8 cellular contexts compared by ENCODE assay signal in the genomic region with DNA sequence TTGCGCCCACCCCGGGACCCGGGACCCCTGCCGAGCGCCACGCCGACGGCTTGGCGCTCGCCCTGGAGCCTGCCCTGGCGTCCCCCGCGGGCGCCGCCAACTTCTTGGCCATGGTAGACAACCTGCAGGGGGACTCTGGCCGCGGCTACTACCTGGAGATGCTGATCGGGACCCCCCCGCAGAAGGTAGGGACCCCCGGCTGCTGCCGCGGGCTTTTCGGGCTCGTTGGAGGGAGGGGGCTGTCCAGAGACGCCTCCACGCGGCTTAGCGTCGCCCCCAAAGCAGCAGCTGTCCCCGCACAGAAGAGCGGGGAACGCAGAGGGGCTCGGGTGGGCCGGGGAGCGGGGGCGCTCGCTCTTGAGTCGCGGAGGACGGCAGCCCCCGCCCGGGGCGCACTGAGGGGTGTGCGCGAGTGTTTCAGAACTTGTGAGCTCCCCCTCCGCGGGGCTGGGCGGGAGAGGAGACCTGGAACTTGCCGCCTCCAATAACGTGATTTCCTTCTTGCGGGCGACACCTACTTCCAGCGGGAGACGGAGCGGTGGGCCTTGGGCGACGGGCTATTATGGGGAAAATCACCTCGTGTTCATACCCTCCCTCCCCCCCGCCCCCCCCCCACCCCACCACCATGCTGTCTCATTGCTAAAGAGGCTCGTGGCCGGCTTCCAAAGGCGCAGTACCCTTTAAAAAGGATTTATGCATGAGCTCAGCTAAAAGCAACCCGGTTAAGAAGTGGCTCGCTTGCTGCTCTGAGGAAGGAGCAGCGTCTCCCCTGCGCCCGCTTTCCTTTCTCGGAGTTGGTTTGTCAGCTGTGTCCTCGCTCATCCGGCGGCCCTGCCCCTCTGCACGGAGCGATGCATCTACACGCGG. TPM values are rescaled to one million over a fixed set of nuclear protein-coding genes. Genes with fewer than 3 reads are reported as not detected.
DNase-seq lines count a peak whose midpoint lies in the region; FAIRE-seq and TF ChIP-seq lines count a peak whose summit lies in the region.

No MANE protein-coding gene starts in this region.

- CTCF ChIA-PET in H1 (lab: Charles Lee; ENCODE audit: partially characterized antibody), result interaction anchor here (0.7 to 7.0 kb wide), 10 partner anchors 10 to 367 kb away, joined by 3 to 81 read pairs (median 4); no protein-coding TSS in a partner anchor

- H3K23me2 ChIP-seq in H1 (ENCODE audit: low read depth, low read length), result peaks cover 12% of the 10 kb centered on the region; the same call in 1 of the 2 replicates

- H3K9ac ChIP-seq in H1 (replicated peaks in 1 of 4; ENCODE audit: extremely low read depth in 1 of 4, low read depth in 3 of 4, low read length in 3 of 4), result peak overlapping the region in 1 of 4 experiments; percentile 66; a peak in 1 of 7 replicates

- no peak overlapping the region for H3K23ac ChIP-seq in H1 (ENCODE audit: insufficient read length)

- TF ChIP-seq POLR2A in GM12891 (IDR thresholded peaks at IDR 0.05; ENCODE audit: low read depth, low read length) (no peak), H1 (IDR thresholded peaks at IDR 0.05; ENCODE audit: control extremely low read depth in 1 of 2, low read depth in 2 of 2, low read length in 2 of 2) (no peak), lower leg skin (IDR thresholded peaks at IDR 0.05) (no peak)

- no peak overlapping the region for H3K4ac ChIP-seq in H1 (replicated peaks; ENCODE audit: insufficient read length, low read depth, low read length)

- H3K27me3 ChIP-seq in H1 (replicated peaks in 1 of 4; ENCODE audit: control insufficient read depth in 3 of 4, extremely low read depth in 1 of 4, insufficient read depth in 3 of 4, low read length in 3 of 4), result peaks cover 0 to 31% (median 22%) of the 10 kb centered on the region in 4 experiments; a peak in 6 of 7 replicates

- FAIRE-seq in GM12891 (lab: Jason Lieb, UNC), result no peak
- no peak for FAIRE-seq in H1 (lab: Jason Lieb, UNC)

- H3K27ac ChIP-seq in H1 (ENCODE audit: low read depth, low read length), result no peak overlapping the region

- 2% methylated on average over 23 of the region's 75 CpGs; no CpG with 5 or more reads in 1 of the 2 experiments for WGBS in H1 (ENCODE audit: extremely low coverage in 1 of 2, insufficient coverage in 1 of 2, insufficient read length in 1 of 2, insufficient replicate concordance in 2 of 2, low coverage in 1 of 2, low lambda C conversion rate in 2 of 2, missing lambda C conversion rate in 1 of 2), 2 experiments
- 0% methylated on average over 29 to 31 of the region's 75 CpGs for WGBS in lower leg skin, 2 donors

- TF ChIP-seq CTCF in H1 (IDR thresholded peaks at IDR 0.05; ENCODE audit: control extremely low read depth in 1 of 3, insufficient read depth in 1 of 3, low read depth in 1 of 3, low read length in 3 of 3), result no peak
- TF ChIP-seq CTCF in lower leg skin (IDR thresholded peaks at IDR 0.05), result no peak

- H2BK20ac ChIP-seq in H1 (ENCODE audit: low read length), result no peak overlapping the region

- H3K4me1 ChIP-seq in H1 (replicated peaks in 1 of 4; ENCODE audit: control insufficient read depth in 3 of 4, insufficient read depth in 4 of 4, low read length in 3 of 4), result peaks cover 0 to 7% (median 4%) of the 10 kb centered on the region in 4 experiments; a peak in 4 of 7 replicates

- no peak overlapping the region for H2BK12ac ChIP-seq in H1 (ENCODE audit: low read depth, low read length)

- peak overlapping the region; percentile 41 to 96 (median 49) for H3K4me3 ChIP-seq in H1 (ENCODE audit: extremely low read depth in 1 of 4, insufficient read depth in 2 of 4, low read depth in 3 of 4, low read length in 4 of 4)
- H3K4me3 ChIP-seq in lower leg skin (ENCODE audit: low read depth, poor library complexity, severe bottlenecking), result peak overlapping the region; percentile 66

- H3K9me3 ChIP-seq in H1 (ENCODE audit: insufficient read depth in 2 of 2, low read depth in 1 of 2, low read length in 1 of 2), result no peaks in the 10 kb centered on the region

- H4K8ac ChIP-seq in H1 (ENCODE audit: extremely low read depth, insufficient read depth, low read length), result no peak overlapping the region

- DNase-seq in A172 (ENCODE audit: low spot score) (peak; percentile 57), GM12891 (ENCODE audit: insufficient read length, low spot score) (peak; percentile 26), RKO (ENCODE audit: low spot score) (peak; percentile 75), H1 (ENCODE audit: low read depth in 1 of 2, low spot score in 2 of 2) (peak in 1 of 2 experiments; percentile 63), lower leg skin (ENCODE audit: low spot score in 2 of 2) (peak; percentile 65 to 93), stromal cell of bone marrow (ENCODE audit: low read depth) (peak; percentile 48), HUDEP-2 (lab: John Stamatoyannopoulos, UW; ENCODE audit: unreplicated experiment in 76 of 76) (no peak), cortex of kidney (lab: John Stamatoyannopoulos, UW) (no peak)

- H2BK120ac ChIP-seq in H1 (replicated peaks; ENCODE audit: low read depth, low read length), result no peak overlapping the region

- no peak overlapping the region; the same call in 1 of the 2 replicates for H3K18ac ChIP-seq in H1 (ENCODE audit: extremely low read depth, low read length)

- H2BK5ac ChIP-seq in H1 (ENCODE audit: low read depth, low read length), result no peak overlapping the region

- intact Hi-C loops in lower leg skin (cut with DNase I; ENCODE audit: low total_unique reads), result no loop called here

- no peak overlapping the region for H3K14ac ChIP-seq in H1 (ENCODE audit: insufficient read length)

- no peak overlapping the region for H2BK15ac ChIP-seq in H1 (ENCODE audit: low read length)

- H3K79me2 ChIP-seq in H1 (ENCODE audit: control insufficient read depth in 1 of 2, insufficient read depth in 2 of 2, low read length in 2 of 2), result no peaks in the 10 kb centered on the region

- H4K91ac ChIP-seq in H1 (replicated peaks; ENCODE audit: insufficient read length, low read length), result no peak overlapping the region

- TF ChIP-seq RAD21 in H1 (IDR thresholded peaks at IDR 0.05 in 1 of 2, conservative IDR thresholded peaks at IDR 0.05 in 1 of 2; ENCODE audit: low read depth in 2 of 2, low read length in 2 of 2), result no peak

- H2AFZ ChIP-seq in H1 (ENCODE audit: low read length), result no peak overlapping the region; the same call in 1 of the 2 replicates

- no peak for TF ChIP-seq EP300 in H1 (IDR thresholded peaks at IDR 0.05; ENCODE audit: borderline replicate concordance in 1 of 2, low read depth in 2 of 2, low read length in 2 of 2)

- H4K20me1 ChIP-seq in H1 (replicated peaks in 1 of 2; ENCODE audit: control insufficient read depth in 1 of 2, insufficient read depth in 2 of 2, low read length in 2 of 2), result peaks cover 0 to 4% of the 10 kb centered on the region in 2 experiments

- no peaks in the 10 kb centered on the region for H3K36me3 ChIP-seq in H1 (ENCODE audit: control insufficient read depth in 2 of 4, insufficient read depth in 4 of 4, low read length in 3 of 4)

- no peaks in the 10 kb centered on the region for H3K79me1 ChIP-seq in H1 (ENCODE audit: low read depth, low read length)

- POLR2A ChIA-PET in H1 (lab: Charles Lee; ENCODE audit: partially characterized antibody), result no interaction called here

- H3K4me2 ChIP-seq in H1 (ENCODE audit: insufficient read depth in 1 of 2, low read depth in 2 of 2, low read length in 2 of 2), result peak overlapping the region; percentile 70 to 83

- no peak overlapping the region for H2AK5ac ChIP-seq in H1 (ENCODE audit: low read depth, low read length)

- H3K56ac ChIP-seq in H1 (replicated peaks; ENCODE audit: insufficient read length, low read depth, low read length), result no peak overlapping the region

- H4K5ac ChIP-seq in H1 (ENCODE audit: insufficient read length, low read depth, low read length), result no peak overlapping the region

TF ChIP-seq in GM12891, 5 proteins besides CTCF, POLR2A, EP300 and RAD21:
- TF ChIP-seq TAF1 (IDR thresholded peaks at IDR 0.05; ENCODE audit: low read depth, low read length), result no peak
- TF ChIP-seq SPI1 (IDR thresholded peaks at IDR 0.05; ENCODE audit: low read depth, low read length), result no peak
- no peak for TF ChIP-seq POU2F2 (IDR thresholded peaks at IDR 0.05; ENCODE audit: low read depth, low read length)
- TF ChIP-seq POLR2AphosphoS5 (IDR thresholded peaks at IDR 0.05; ENCODE audit: low read depth, low read length), result no peak
- no peak for TF ChIP-seq PAX5 (IDR thresholded peaks at IDR 0.05; ENCODE audit: insufficient read depth, low read length, severe bottlenecking)
TF ChIP-seq in GM12891: peak in this region for 0.

TF ChIP-seq in H1, 55 proteins besides CTCF, POLR2A, EP300 and RAD21:
- no peak for TF ChIP-seq SIN3A (conservative IDR thresholded peaks at IDR 0.05 in 1 of 2, IDR thresholded peaks at IDR 0.05 in 1 of 2; ENCODE audit: low read depth in 1 of 2, low read length in 2 of 2)
- peak; percentile 21 for TF ChIP-seq KDM4A (IDR thresholded peaks at IDR 0.05; ENCODE audit: low read depth, low read length, severe bottlenecking)
- TF ChIP-seq, protein P1, sequence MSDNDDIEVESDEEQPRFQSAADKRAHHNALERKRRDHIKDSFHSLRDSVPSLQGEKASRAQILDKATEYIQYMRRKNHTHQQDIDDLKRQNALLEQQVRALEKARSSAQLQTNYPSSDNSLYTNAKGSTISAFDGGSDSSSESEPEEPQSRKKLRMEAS (IDR thresholded peaks at IDR 0.05), result peak; percentile 41; the same call in 1 of the 2 replicates
- TF ChIP-seq, protein P2, sequence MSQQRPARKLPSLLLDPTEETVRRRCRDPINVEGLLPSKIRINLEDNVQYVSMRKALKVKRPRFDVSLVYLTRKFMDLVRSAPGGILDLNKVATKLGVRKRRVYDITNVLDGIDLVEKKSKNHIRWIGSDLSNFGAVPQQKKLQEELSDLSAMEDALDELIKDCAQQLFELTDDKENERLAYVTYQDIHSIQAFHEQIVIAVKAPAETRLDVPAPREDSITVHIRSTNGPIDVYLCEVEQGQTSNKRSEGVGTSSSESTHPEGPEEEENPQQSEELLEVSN (IDR thresholded peaks at IDR 0.05), result peak; percentile 63
- TF ChIP-seq EZH2 (IDR thresholded peaks at IDR 0.05; ENCODE audit: low read depth, low read length, severe bottlenecking), result peak; percentile 29
- no peak for TF ChIP-seq CBX5 (IDR thresholded peaks at IDR 0.05; ENCODE audit: low read depth, low read length)

RNA-seq across cellular contexts. Expression of a gene that starts 0.7 kb away (rescaled TPM):
- total RNA-seq in A172 (2014; rRNA removed; shearing (Covaris generic)), result 46.6 and 51.7 TPM in 2 replicates
- 0.59 TPM for polyA plus RNA-seq in GM12891 (2012; ENCODE audit: low read depth, missing spikeins)
- total RNA-seq in H1 (2021; fragmentation: NEBNext Ultra II Directional; extraction: Animal tissue kit (Norgen Biotek cat#: 25700)), result 8.1 and 9.9 TPM in 2 replicates
- 10.9 and 12.2 TPM in 2 replicates for polyA plus RNA-seq in H1 (2011; rRNA removed)
- 8.9 TPM for polyA plus RNA-seq in H1 (2011; cell fraction: cytosol; rRNA removed)
- polyA plus RNA-seq in H1 (2011; cell fraction: nucleus; rRNA removed), result 10.9 TPM
- polyA plus RNA-seq in H1 (2012, experiment 1 of 2), result 8.6 to 10.5 TPM (median 9.6 TPM) in 4 replicates
- polyA plus RNA-seq in H1 (2012, experiment 2 of 2), result 8.1 TPM
- polyA plus RNA-seq in H1 (2013, experiment 1 of 2), result 12.5 TPM
- polyA plus RNA-seq in H1 (2013, experiment 2 of 2), result 13.6 TPM
- 11.9 and 13.3 TPM in 2 replicates for polyA minus RNA-seq in H1 (2011; rRNA and poly(A)+ RNA removed)
- 7.4 TPM for polyA minus RNA-seq in H1 (2011; cell fraction: cytosol; rRNA and poly(A)+ RNA removed)
- polyA minus RNA-seq in H1 (2011; cell fraction: nucleus; rRNA and poly(A)+ RNA removed), result 6.3 TPM
- total RNA-seq in lower leg skin, result 10 to 100 TPM; 12.2 to 44.7 (median 27.2) TPM

Comparison
In these comparisons a context has a peak if more than half of its experiments do, and no peak if none do; other contexts are left out.
1. DNase-seq: peak in A172 (single experiment), GM12891 (single experiment), RKO (single experiment), lower leg skin (2 of 2) and stromal cell of bone marrow (single experiment); none in HUDEP-2 (0 of 76) and cortex of kidney (single experiment).